ENCODE assay signal across 9 cellular contexts in genomic region chr18:37254256-37254880, GRCh38.
DNase-seq lines count a peak whose midpoint lies in the region; ATAC-seq and TF ChIP-seq lines count a peak whose summit lies in the region.
"Had no signal": no experiment of that assay in that cellular context is flagged by ENCODE, and none has a peak within 500 bp of the region (broad histone marks: within the 10 kb centered on the region; RNA-seq: fewer than 3 reads in every experiment).

No MANE protein-coding gene starts in this region.

- peak; percentile 28 for ATAC-seq in GM19438 (IDR thresholded peaks at IDR 0.05; ENCODE audit: low read depth, unreplicated experiment)
- peak in 2 of 4 donors; percentile 6 to 25 for ATAC-seq in heart left ventricle
- ATAC-seq in HG03280 (IDR thresholded peaks at IDR 0.05; ENCODE audit: unreplicated experiment): no peak

- TF ChIP-seq POLR2A in Peyer's patch (IDR thresholded peaks at IDR 0.05): no peak
- no peak for TF ChIP-seq POLR2A in heart left ventricle (IDR thresholded peaks at IDR 0.05)

- 8 to 16% (median 11%) methylated on average over 25 to 49 of the region's 49 CpGs for WGBS in heart left ventricle, 4 donors

- peak overlapping the region in 3 of 4 donors; percentile 42 to 56 (median 53) for H3K4me3 ChIP-seq in Peyer's patch
- H3K4me3 ChIP-seq in heart left ventricle: peak overlapping the region in 11 of 12 donors; percentile 24 to 53 (median 44)
- peak overlapping the region; percentile 37 for H3K4me3 ChIP-seq in retinal pigment epithelial cell (ENCODE audit: low read length)

- H3K27me3 ChIP-seq in Peyer's patch (no peaks in the 10 kb centered on the region), heart left ventricle (peaks cover 6 to 65% (median 16%) of the 10 kb centered on the region in 9 donors)

- H3K36me3 ChIP-seq in Peyer's patch (no peaks in the 10 kb centered on the region), heart left ventricle (no peaks in the 10 kb centered on the region)

- intact Hi-C loops in heart left ventricle (cut with DNase I): no loop called here

- TF ChIP-seq CTCF in Peyer's patch (IDR thresholded peaks at IDR 0.05) (no peak), heart left ventricle (IDR thresholded peaks at IDR 0.05) (no peak), retinal pigment epithelial cell (conservative IDR thresholded peaks at IDR 0.05; ENCODE audit: low read depth, low read length) (no peak)

- H3K27ac ChIP-seq in Peyer's patch (no peak overlapping the region), heart left ventricle (no peak overlapping the region)

- DNase-seq in Peyer's patch (peak in 1 of 3 donors; percentile 37), heart left ventricle (peak in 1 of 5 donors; percentile 48), retinal pigment epithelial cell (ENCODE audit: low read depth) (no peak), NK-92 (lab: John Stamatoyannopoulos, UW; ENCODE audit: unreplicated experiment) (no peak), NCI-H2227 treated with DMSO at 0.1 percent for 48 hours (lab: John Stamatoyannopoulos, UW) (no peak), AG20443 (ENCODE audit: low spot score) (no peak)
- DNase-seq: NK-92 treated with Interleukin-12 subunit alpha and Interleukin-12 subunit beta, amount 100 ng/mL, for 24 hours had no signal

- H3K9me3 ChIP-seq in Peyer's patch (no peaks in the 10 kb centered on the region), heart left ventricle (no peaks in the 10 kb centered on the region)

- H3K4me1 ChIP-seq in Peyer's patch: peaks cover 0 to 15% (median 6%) of the 10 kb centered on the region in 4 donors
- H3K4me1 ChIP-seq in heart left ventricle: peaks cover 0 to 13% (median 0%) of the 10 kb centered on the region in 12 donors
